1 cellular context compared by ENCODE assay signal in genomic region chr12:21776242-21776641, GRCh38.
TF ChIP-seq lines count a peak whose summit lies in the region.

No MANE protein-coding gene starts in this region.

TF ChIP-seq in H1, 55 proteins besides CTCF, POLR2A, EP300 and RAD21:
- TF ChIP-seq SRF (IDR thresholded peaks at IDR 0.05; ENCODE audit: low read depth, low read length) = no peak
- no peak for TF ChIP-seq ATF2 (IDR thresholded peaks at IDR 0.05; ENCODE audit: low read length)
- no peak for TF ChIP-seq CTBP2 (IDR thresholded peaks at IDR 0.05; ENCODE audit: borderline replicate concordance, insufficient read depth, insufficient read length, low read length)
- no peak for TF ChIP-seq GABPA (IDR thresholded peaks at IDR 0.05; ENCODE audit: borderline replicate concordance, insufficient read depth, low read length)
